Comparison of ENCODE assay signal across 19 cellular contexts in the genomic region with DNA sequence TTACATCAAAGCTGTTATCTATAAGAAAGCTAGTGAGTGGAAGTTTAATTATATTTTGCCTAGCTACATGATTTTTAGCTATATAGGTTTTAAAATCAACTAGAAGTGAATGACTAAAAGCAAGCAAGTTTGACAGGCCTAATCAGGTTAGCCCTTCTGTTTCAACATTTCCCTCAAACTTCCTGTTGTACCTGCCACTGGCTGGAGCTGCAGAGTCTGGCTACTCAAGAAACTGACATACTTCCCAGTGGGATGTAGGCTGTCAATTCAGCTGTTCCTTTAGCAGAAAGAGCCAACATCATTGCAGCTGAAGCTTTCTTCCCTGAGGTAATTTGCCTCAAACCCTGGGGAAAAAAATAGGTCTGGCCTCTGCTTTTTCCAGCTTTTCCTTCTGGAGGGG.
"Had no signal": no experiment of that assay in that cellular context is flagged by ENCODE, and none has a peak within 500 bp of the region (broad histone marks: within the 10 kb centered on the region; RNA-seq: fewer than 3 reads in every experiment).

No MANE protein-coding gene starts in this region.

- H3K4me1 ChIP-seq: body of pancreas, gastrocnemius medialis, sigmoid colon, stomach had no signal

- ATAC-seq: activated CD8-positive, alpha-beta T cell treated with anti-CD3 and anti-CD28 coated beads for 36 hours; body of pancreas; gastrocnemius medialis; left lobe of liver; stimulated activated effector memory CD8-positive, alpha-beta T cell treated with anti-CD3 and anti-CD28 coated beads, Interleukin-12 subunit alpha, Interleukin-12 subunit beta, amount 100 ng/mL, for 72 hours had no signal

- H3K27ac ChIP-seq: body of pancreas, dorsolateral prefrontal cortex, gastrocnemius medialis, sigmoid colon, stomach had no signal

- DNase-seq: activated CD4-positive, alpha-beta T cell treated with anti-CD3 and anti-CD28 coated beads, Interleukin-2, amount 10 ng/mL, durations not matched to agents 24 days and 14 days; activated CD4-positive, CD25-positive, alpha-beta regulatory T cell; activated CD8-positive, alpha-beta T cell treated with anti-CD3 and anti-CD28 coated beads for 36 hours; activated naive CD4-positive, alpha-beta T cell treated with anti-CD3 and anti-CD28 coated beads for 36 hours; activated T-cell treated with anti-CD3 and anti-CD28 coated beads, Interleukin-2, amount 50 U/mL, for 1 hour; body of pancreas; central memory CD4-positive, alpha-beta T cell; dorsolateral prefrontal cortex; gastrocnemius medialis; head of caudate nucleus; midbrain; sigmoid colon; stimulated activated CD4-positive, alpha-beta T cell treated with anti-CD3 and anti-CD28 coated beads, Interleukin-4, amount 100 ng/mL, for 24 hours; stomach had no signal

- H3K27me3 ChIP-seq: body of pancreas, dorsolateral prefrontal cortex, gastrocnemius medialis, sigmoid colon, stomach had no signal

- H3K36me3 ChIP-seq: gastrocnemius medialis, sigmoid colon, stomach had no signal

- H3K9me3 ChIP-seq: body of pancreas, gastrocnemius medialis, sigmoid colon had no signal

- H3K4me3 ChIP-seq: body of pancreas, dorsolateral prefrontal cortex, gastrocnemius medialis, lung, sigmoid colon, stomach had no signal

- FAIRE-seq: colon, keratinocyte had no signal
